In genomic region chr16:29805232-29806095, GRCh38 we compare ENCODE assay signal across 1 cellular context.
A peak's percentile ranks its signal among the peaks of the same experiment; 100 is the strongest.
TF ChIP-seq lines count a peak whose summit lies in the region.

No MANE protein-coding gene starts in this region.

TF ChIP-seq in IMR-90, 13 proteins besides CTCF, POLR2A, EP300 and RAD21 (continued from another document):
- TF ChIP-seq BHLHE40 (IDR thresholded peaks at IDR 0.05; ENCODE audit: low read depth, low read length) (0 out of 2 replicates have a peak, but pooled peaks have one; percentile 32), FOS (IDR thresholded peaks at IDR 0.05; ENCODE audit: low read depth, low read length) (no peak), MAFK (IDR thresholded peaks at IDR 0.05; ENCODE audit: low read depth, low read length) (no peak)
